Comparison of ENCODE assay signal across 8 cellular contexts in genomic region chr6:33787954-33788693, GRCh38. TPM values are rescaled to one million over a fixed set of nuclear protein-coding genes. Genes with fewer than 3 reads are reported as not detected.
DNase-seq lines count a peak whose midpoint lies in the region; ATAC-seq and TF ChIP-seq lines count a peak whose summit lies in the region.

No MANE protein-coding gene starts in this region.

- peaks cover 60% of the 10 kb centered on the region for H3K4me1 ChIP-seq in left ventricle myocardium inferior
- peaks cover 12% of the 10 kb centered on the region for H3K4me1 ChIP-seq in prostate gland (replicated peaks)

- H3K27ac ChIP-seq in left ventricle myocardium inferior (replicated peaks), result peak overlapping the region; percentile 98
- peak overlapping the region; percentile 90 to 97 for H3K27ac ChIP-seq in prostate gland

- peak; percentile 46 for ATAC-seq in GM21381 (IDR thresholded peaks at IDR 0.05; ENCODE audit: unreplicated experiment)

- 0% methylated on average over 33 of the region's 53 CpGs for WGBS in prostate gland

- H3K9me3 ChIP-seq in left ventricle myocardium inferior (replicated peaks) (no peaks in the 10 kb centered on the region), prostate gland (no peaks in the 10 kb centered on the region)

- H3K27me3 ChIP-seq in left ventricle myocardium inferior (ENCODE audit: low read depth) (no peaks in the 10 kb centered on the region), prostate gland (replicated peaks; ENCODE audit: insufficient read depth) (no peaks in the 10 kb centered on the region)

- no peak for TF ChIP-seq CTCF in left ventricle myocardium inferior (IDR thresholded peaks at IDR 0.05; ENCODE audit: borderline replicate concordance)
- TF ChIP-seq CTCF in prostate gland (IDR thresholded peaks at IDR 0.05), result no peak

- peaks cover 20% of the 10 kb centered on the region for H3K36me3 ChIP-seq in left ventricle myocardium inferior
- peaks cover 0 to 10% of the 10 kb centered on the region in 2 donors for H3K36me3 ChIP-seq in prostate gland

- H3K4me3 ChIP-seq in left ventricle myocardium inferior (peak overlapping the region; percentile 94), prostate gland (peak overlapping the region; percentile 85 to 91)

- peak; percentile 54 for TF ChIP-seq POLR2A in prostate gland (IDR thresholded peaks at IDR 0.05)

- intact Hi-C loops in left ventricle myocardium inferior (cut with micrococcal nuclease), result no loop called here
- intact Hi-C loops in prostate gland (cut with DNase I), result loop anchor here (10.0 kb wide), 1 partner anchor 333 kb away; the partner anchor contains the start of gene ZBTB9

- DNase-seq in DMS53 treated with DMSO at 0.1 percent for 48 hours (lab: John Stamatoyannopoulos, UW; ENCODE audit: unreplicated experiment) (peak; percentile 53), HT1080 (ENCODE audit: low read depth) (peak; percentile 81), SW480 (ENCODE audit: low spot score) (peak; percentile 37), amygdala (lab: John Stamatoyannopoulos, UW) (peak in 47 of 56 donors; percentile 5 to 78 (median 43)), left ventricle myocardium inferior (peak; percentile 77), prostate gland (ENCODE audit: low spot score) (peak; percentile 55), NCI-H2107 (lab: John Stamatoyannopoulos, UW) (no peak)

RNA-seq across cellular contexts. Expression of gene LEMD2, which starts 0.8 kb away (rescaled TPM):
- 33.8 and 39.7 TPM in 2 replicates for total RNA-seq in HT1080 (2014; rRNA removed; shearing (Covaris generic))
- polyA plus RNA-seq in HT1080 (2015; cell fraction: cytosol; rRNA removed), result 42.7 and 44.1 TPM in 2 replicates
- 98.5 and 119 TPM in 2 replicates for polyA plus RNA-seq in HT1080 (2015; cell fraction: nucleus; rRNA removed)
- total RNA-seq in left ventricle myocardium inferior (22.2 TPM), prostate gland (10 to 100 TPM; 64.2 to 80.2 TPM)

RNA-seq across cellular contexts. Expression of gene MLN, which starts 15.7 kb away (rescaled TPM):
- total RNA-seq in HT1080 (2014; rRNA removed; shearing (Covaris generic)), result not detected in 2 replicates
- not detected in 2 replicates for polyA plus RNA-seq in HT1080 (2015; cell fraction: cytosol; rRNA removed)
- not detected in 2 replicates for polyA plus RNA-seq in HT1080 (2015; cell fraction: nucleus; rRNA removed)
- total RNA-seq in left ventricle myocardium inferior (not detected), prostate gland (not detected)

RNA-seq across cellular contexts. Expression of gene IP6K3, which starts 41.4 kb away (rescaled TPM):
- not detected in 2 replicates for total RNA-seq in HT1080 (2014; rRNA removed; shearing (Covaris generic))
- 0.05 TPM in 1 of 2 replicates, not detected in the other for polyA plus RNA-seq in HT1080 (2015; cell fraction: cytosol; rRNA removed)
- polyA plus RNA-seq in HT1080 (2015; cell fraction: nucleus; rRNA removed), result not detected in 2 replicates
- total RNA-seq in left ventricle myocardium inferior, result 42.0 TPM
- 1 to 10 TPM; 2.5 to 3.1 TPM for total RNA-seq in prostate gland

Comparison
In these comparisons a context has a peak if more than half of its experiments do, and no peak if none do; other contexts are left out.
1. RNA of gene IP6K3, which starts 41.4 kb away (total RNA-seq): 42.0 TPM in left ventricle myocardium inferior (single experiment); 2.5 to 3.1 TPM in prostate gland and not detected in HT1080; every median in the first group is over 10 times any median in the second.